Comparison of ENCODE assay signal across 13 cellular contexts in genomic region chr1:184407816-184408510, GRCh38. TPM values are rescaled to one million over a fixed set of nuclear protein-coding genes. Genes with fewer than 3 reads are reported as not detected.
DNase-seq lines count a peak whose midpoint lies in the region; ATAC-seq and TF ChIP-seq lines count a peak whose summit lies in the region.
"Had no signal": no experiment of that assay in that cellular context is flagged by ENCODE, and none has a peak within 500 bp of the region (broad histone marks: within the 10 kb centered on the region; RNA-seq: fewer than 3 reads in every experiment).

No MANE protein-coding gene starts in this region.

- H3F3A ChIP-seq in neural progenitor cell (ENCODE audit: low read depth), result peaks cover 50% of the 10 kb centered on the region

- TF ChIP-seq CTCF in fibroblast of mammary gland (conservative IDR thresholded peaks at IDR 0.05; ENCODE audit: control insufficient read depth, insufficient read depth, low read depth, low read length) (no peak), neural progenitor cell (IDR thresholded peaks at IDR 0.05) (no peak)

- peak; percentile 69 for DNase-seq in EH (ENCODE audit: low read depth)
- DNase-seq in NCI-H69 (lab: John Stamatoyannopoulos, UW), result peak; percentile 70
- peak; percentile 33 for DNase-seq in fibroblast of mammary gland (ENCODE audit: low read depth)
- DNase-seq in neural progenitor cell (ENCODE audit: low spot score), result no peak
- DNase-seq in activated naive CD4-positive, alpha-beta T cell treated with anti-CD3 and anti-CD28 coated beads, Interleukin-2, amount 50 U/mL, for 16 hours, result no peak
- no peak for DNase-seq in hippocampal formation (lab: John Stamatoyannopoulos, UW)
- DNase-seq: activated CD8-positive, alpha-beta T cell treated with anti-CD3 and anti-CD28 coated beads, Interleukin-2, amount 10 ng/mL, durations not matched to agents 7 days and 5 days; dorsolateral prefrontal cortex; NCI-H1436; T-cell had no signal

- H3K4me3 Mint-ChIP-seq in neural progenitor cell, result no peak overlapping the region
- H3K4me3 Mint-ChIP-seq: activated CD8-positive, alpha-beta T cell treated with anti-CD3 and anti-CD28 coated beads, Interleukin-2, amount 10 ng/mL, durations not matched to agents 7 days and 5 days; activated naive CD4-positive, alpha-beta T cell treated with anti-CD3 and anti-CD28 coated beads, Interleukin-2, amount 50 U/mL, for 24 hours; T-cell had no signal

- TF ChIP-seq POLR2A in GM18505 (IDR thresholded peaks at IDR 0.05; ENCODE audit: borderline replicate concordance, extremely low read depth, insufficient read depth, insufficient read length), result no peak

- H3K27me3 ChIP-seq in neural progenitor cell, result no peaks in the 10 kb centered on the region
- H3K27me3 ChIP-seq: dorsolateral prefrontal cortex had no signal

- H3K79me2 ChIP-seq in neural progenitor cell (ENCODE audit: low read depth), result peaks cover 95% of the 10 kb centered on the region

- H3K9ac ChIP-seq in neural progenitor cell, result no peak overlapping the region

- H3K27ac Mint-ChIP-seq in neural progenitor cell, result peak overlapping the region; percentile 44
- H3K27ac Mint-ChIP-seq: activated CD8-positive, alpha-beta T cell treated with anti-CD3 and anti-CD28 coated beads, Interleukin-2, amount 10 ng/mL, durations not matched to agents 7 days and 5 days; activated naive CD4-positive, alpha-beta T cell treated with anti-CD3 and anti-CD28 coated beads, Interleukin-2, amount 50 U/mL, for 24 hours; T-cell had no signal

- ATAC-seq in GM19395 (IDR thresholded peaks at IDR 0.05; ENCODE audit: unreplicated experiment) (no peak), GM18505 (IDR thresholded peaks at IDR 0.05; ENCODE audit: unreplicated experiment) (no peak)
- ATAC-seq: activated CD8-positive, alpha-beta T cell treated with anti-CD3 and anti-CD28 coated beads, Interleukin-2, amount 10 ng/mL, durations not matched to agents 7 days and 5 days; T-cell had no signal

- H4K20me1 ChIP-seq in neural progenitor cell (ENCODE audit: low read depth), result peaks cover 61% of the 10 kb centered on the region

- peaks cover 60% of the 10 kb centered on the region for H3K4me1 ChIP-seq in neural progenitor cell

- H3K36me3 ChIP-seq in neural progenitor cell, result no peaks in the 10 kb centered on the region

- peaks cover 42% of the 10 kb centered on the region for H3K4me1 Mint-ChIP-seq in neural progenitor cell
- H3K4me1 Mint-ChIP-seq: activated naive CD4-positive, alpha-beta T cell treated with anti-CD3 and anti-CD28 coated beads, Interleukin-2, amount 50 U/mL, for 24 hours had no signal

- H3K27me3 Mint-ChIP-seq in neural progenitor cell (ENCODE audit: insufficient read depth, low read depth), result no peaks in the 10 kb centered on the region
- H3K27me3 Mint-ChIP-seq: activated naive CD4-positive, alpha-beta T cell treated with anti-CD3 and anti-CD28 coated beads, Interleukin-2, amount 50 U/mL, for 24 hours had no signal

- H3K4me3 ChIP-seq in fibroblast of mammary gland (ENCODE audit: control insufficient read depth, low read depth, low read length) (no peak overlapping the region), neural progenitor cell (peak overlapping the region; percentile 21)
- H3K4me3 ChIP-seq: dorsolateral prefrontal cortex had no signal

- H3K27ac ChIP-seq in neural progenitor cell, result peak overlapping the region; percentile 90
- H3K27ac ChIP-seq: dorsolateral prefrontal cortex had no signal

- no peak overlapping the region for H2AFZ ChIP-seq in neural progenitor cell (replicated peaks)

- peak overlapping the region; percentile 57 for H3K4me2 ChIP-seq in neural progenitor cell

- H3K36me3 Mint-ChIP-seq in neural progenitor cell, result no peaks in the 10 kb centered on the region
- H3K36me3 Mint-ChIP-seq: activated naive CD4-positive, alpha-beta T cell treated with anti-CD3 and anti-CD28 coated beads, Interleukin-2, amount 50 U/mL, for 24 hours; T-cell had no signal

- H3K9me3 Mint-ChIP-seq in neural progenitor cell, result no peaks in the 10 kb centered on the region
- H3K9me3 Mint-ChIP-seq: activated naive CD4-positive, alpha-beta T cell treated with anti-CD3 and anti-CD28 coated beads, Interleukin-2, amount 50 U/mL, for 24 hours; T-cell had no signal

- H3K9me3 ChIP-seq in neural progenitor cell (ENCODE audit: low read depth), result no peaks in the 10 kb centered on the region

RNA-seq across cellular contexts. Expression of gene C1orf21, which starts 21.1 kb away (rescaled TPM):
- 66.4 and 117 TPM in 2 replicates for total RNA-seq in neural progenitor cell (ENCODE audit: low replicate concordance)

Comparison
In these comparisons a context has a peak if more than half of its experiments do, and no peak if none do; other contexts are left out.
1. DNase-seq: peak in EH (single experiment), NCI-H69 (single experiment) and fibroblast of mammary gland (single experiment); none in neural progenitor cell (single experiment), activated naive CD4-positive, alpha-beta T cell treated with anti-CD3 and anti-CD28 coated beads, Interleukin-2, amount 50 U/mL, for 16 hours (single experiment) and hippocampal formation (0 of 2).